34 cellular contexts compared by ENCODE assay signal in genomic region chr7:67375427-67375826, GRCh38.
"Had no signal": no experiment of that assay in that cellular context is flagged by ENCODE, and none has a peak within 500 bp of the region (broad histone marks: within the 10 kb centered on the region; RNA-seq: fewer than 3 reads in every experiment).

No MANE protein-coding gene starts in this region.

- H3K27ac ChIP-seq: KMS-11 had no signal

- H3K4me3 ChIP-seq: MG63 had no signal

- H3K4me2 ChIP-seq: KMS-11 had no signal

- H3K9ac ChIP-seq: KMS-11 had no signal

- H3K36me3 ChIP-seq: MG63 had no signal

- H3K27me3 ChIP-seq: MG63 had no signal

- H3K9me3 ChIP-seq: MG63 had no signal

- DNase-seq: Karpas-422, Kasumi-1, MG63, MM.1S, MV-4-11, NCI-H1048, NCI-H1092, NCI-H1092 treated with DMSO at 0.1 percent for 48 hours, NCI-H1105, NCI-H1105 treated with DMSO at 0.1 percent for 48 hours, NCI-H1417, NCI-H1417 treated with DMSO at 0.1 percent for 48 hours, NCI-H1436, NCI-H1436 treated with DMSO at 0.1 percent for 48 hours, NCI-H146, NCI-H1694, NCI-H1694 treated with DMSO at 0.1 percent for 48 hours, NCI-H187, NCI-H187 treated with DMSO at 0.1 percent for 48 hours, NCI-H1930, NCI-H2029, NCI-H2029 treated with DMSO at 0.1 percent for 48 hours, NCI-H2081, NCI-H2081 treated with DMSO at 0.1 percent for 48 hours, NCI-H2107, NCI-H2171, NCI-H2171 treated with DMSO at 0.1 percent for 48 hours, NCI-H2227 treated with DMSO at 0.1 percent for 48 hours, NCI-H226, NCI-H345, NCI-H446, NCI-H446 treated with DMSO at 0.1 percent for 48 hours, NCI-H510A had no signal
